8 cellular contexts compared by ENCODE assay signal in genomic region chr14:22386924-22387775, GRCh38.
A peak's percentile ranks its signal among the peaks of the same experiment; 100 is the strongest.
DNase-seq lines count a peak whose midpoint lies in the region; ATAC-seq and TF ChIP-seq lines count a peak whose summit lies in the region.

No MANE protein-coding gene starts in this region.

- H4K20me1 ChIP-seq in MM.1S (ENCODE audit: insufficient read depth, low read length): no peaks in the 10 kb centered on the region

- H3K4me1 ChIP-seq in MM.1S (ENCODE audit: low read length): no peaks in the 10 kb centered on the region
- peaks cover 42% of the 10 kb centered on the region for H3K4me1 ChIP-seq in SJSA1 (replicated peaks)
- peaks cover 0 to 6% (median 2%) of the 10 kb centered on the region in 4 donors for H3K4me1 ChIP-seq in esophagus muscularis mucosa

- H3F3A ChIP-seq in MM.1S (ENCODE audit: insufficient read depth, low read length): no peaks in the 10 kb centered on the region

- intact Hi-C loops in esophagus muscularis mucosa (cut with DNase I): loop anchor here (2.0 to 10.0 kb wide), 3 partner anchors 86 to 268 kb away; no protein-coding TSS in a partner anchor

- no peak overlapping the region for H3K27ac ChIP-seq in MM.1S (ENCODE audit: low read length)
- H3K27ac ChIP-seq in SJSA1: no peak overlapping the region
- no peak overlapping the region for H3K27ac ChIP-seq in esophagus muscularis mucosa (replicated peaks in 1 of 4)

- TF ChIP-seq CTCF in MM.1S (IDR thresholded peaks at IDR 0.05; ENCODE audit: low read length) (peak; percentile 59), esophagus muscularis mucosa (IDR thresholded peaks at IDR 0.05) (peak; percentile 71 to 78 (median 75))

- H3K4me2 ChIP-seq in MM.1S (ENCODE audit: low read depth, low read length): peak overlapping the region; percentile 8; the same call in 1 of the 2 replicates

- no peak overlapping the region for H2AFZ ChIP-seq in MM.1S (ENCODE audit: low read length)

- no peak for TF ChIP-seq EP300 in esophagus muscularis mucosa (IDR thresholded peaks at IDR 0.05)

- H3K36me3 ChIP-seq in MM.1S (replicated peaks; ENCODE audit: insufficient read depth, low read length) (no peaks in the 10 kb centered on the region), SJSA1 (no peaks in the 10 kb centered on the region), esophagus muscularis mucosa (no peaks in the 10 kb centered on the region)

- H3K27me3 ChIP-seq in MM.1S (replicated peaks; ENCODE audit: insufficient read depth, low read length) (no peaks in the 10 kb centered on the region), SJSA1 (replicated peaks) (no peaks in the 10 kb centered on the region), esophagus muscularis mucosa (peaks cover 0 to 44% (median 0%) of the 10 kb centered on the region in 4 donors)

- H3K9me3 ChIP-seq in MM.1S (replicated peaks; ENCODE audit: insufficient read depth, low read length) (no peaks in the 10 kb centered on the region), SJSA1 (replicated peaks) (no peaks in the 10 kb centered on the region), esophagus muscularis mucosa (no peaks in the 10 kb centered on the region)

- no peak for ATAC-seq in GM18861 (IDR thresholded peaks at IDR 0.05; ENCODE audit: unreplicated experiment)
- ATAC-seq in GM19455 (IDR thresholded peaks at IDR 0.05; ENCODE audit: unreplicated experiment): no peak

- 51% methylated on average over 22 of the region's 22 CpGs for WGBS in esophagus muscularis mucosa

- H3K4me3 ChIP-seq in MM.1S (ENCODE audit: low read length) (no peak overlapping the region), SJSA1 (no peak overlapping the region), esophagus muscularis mucosa (no peak overlapping the region)

- no peak for TF ChIP-seq POLR2A in esophagus muscularis mucosa (IDR thresholded peaks at IDR 0.05; ENCODE audit: low read depth)

- H3K9me2 ChIP-seq in MM.1S (replicated peaks; ENCODE audit: insufficient read depth, low read length): no peaks in the 10 kb centered on the region

- no peak overlapping the region for H3K9ac ChIP-seq in MM.1S (ENCODE audit: low read length)

- no peaks in the 10 kb centered on the region for H3K79me2 ChIP-seq in MM.1S (ENCODE audit: low read length)

- DNase-seq in NCI-H1417 (lab: John Stamatoyannopoulos, UW): peak; percentile 58 to 85 (median 69)
- no peak for DNase-seq in NCI-H1417 treated with DMSO at 0.1 percent for 48 hours (lab: John Stamatoyannopoulos, UW)
- peak; percentile 50 for DNase-seq in MM.1S
- DNase-seq in SJSA1 (ENCODE audit: low read depth in 1 of 2, low spot score in 2 of 2): peak; percentile 70 to 76
- no peak for DNase-seq in esophagus muscularis mucosa (ENCODE audit: extremely low spot score)
- peak; percentile 70 for DNase-seq in mucosa of gallbladder (ENCODE audit: low spot score)

Comparison
In these comparisons a context has a peak if more than half of its experiments do, and no peak if none do; other contexts are left out.
1. DNase-seq: peak in NCI-H1417 (3 of 3), MM.1S (single experiment), SJSA1 (2 of 2) and mucosa of gallbladder (single experiment); none in NCI-H1417 treated with DMSO at 0.1 percent for 48 hours (single experiment) and esophagus muscularis mucosa (single experiment).